In the genomic region with DNA sequence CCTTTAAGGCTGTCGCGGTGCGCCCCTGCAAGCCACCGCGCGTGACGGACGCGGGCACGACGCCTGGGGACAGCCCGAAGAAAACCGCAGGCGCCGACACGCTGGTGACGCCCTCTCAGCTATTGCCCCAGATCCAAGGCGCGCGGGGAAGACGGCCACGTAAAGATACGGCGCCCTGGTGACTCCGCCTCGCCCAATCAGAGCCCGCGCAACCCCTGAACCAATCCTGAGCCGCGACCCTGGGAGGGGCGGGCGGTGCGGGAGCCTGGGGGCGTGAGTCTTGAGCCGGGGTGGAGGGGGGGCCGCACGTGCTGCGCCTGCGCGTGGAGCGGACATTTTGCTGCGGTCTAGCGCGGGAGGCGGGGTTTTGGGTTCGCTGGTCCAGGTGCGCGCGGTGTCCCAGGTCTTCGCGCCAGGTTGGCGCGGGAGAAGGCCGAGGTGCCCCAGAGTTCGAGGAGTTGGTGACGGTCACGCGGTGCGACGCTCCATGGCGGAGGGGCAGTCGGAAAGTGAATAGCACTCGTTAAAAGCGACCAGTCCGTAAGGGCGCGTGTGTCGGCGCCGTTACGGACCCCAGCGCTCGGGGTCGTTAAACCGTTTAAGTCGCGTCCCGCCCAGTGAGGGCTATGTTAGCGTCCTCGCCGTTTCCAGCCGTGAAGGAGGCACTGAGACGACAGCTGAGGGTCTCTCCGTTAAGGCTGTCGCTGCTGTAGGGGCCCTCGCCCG, we compare ENCODE assay signal across 8 cellular contexts. TPM values are rescaled to one million over a fixed set of nuclear protein-coding genes. Genes with fewer than 3 reads are reported as not detected.
DNase-seq lines count a peak whose midpoint lies in the region; ATAC-seq, FAIRE-seq and TF ChIP-seq lines count a peak whose summit lies in the region.

No MANE protein-coding gene starts in this region.

- H3K27me3 ChIP-seq in BE2C (no peaks in the 10 kb centered on the region), layer of hippocampus (ENCODE audit: control insufficient read depth, insufficient read depth, low read length) (no peaks in the 10 kb centered on the region)

- H3K27ac ChIP-seq in cingulate gyrus (ENCODE audit: low read depth, low read length) = peak overlapping the region; percentile 96
- H3K27ac ChIP-seq in layer of hippocampus (ENCODE audit: low read depth, low read length) = peak overlapping the region; percentile 88

- H3K36me3 ChIP-seq in BE2C = no peaks in the 10 kb centered on the region

- DNase-seq in BE2C (peak; percentile 99), GM19239 (ENCODE audit: insufficient read length, low spot score) (peak; percentile 96), NCI-H510A treated with DMSO at 0.1 percent for 48 hours (lab: John Stamatoyannopoulos, UW) (peak; percentile 99)
- DNase-seq in activated CD4-positive, alpha-beta T cell treated with anti-CD3 and anti-CD28 coated beads for 4 hours = peak; percentile 97 to 99
- DNase-seq in stimulated activated CD4-positive, alpha-beta T cell treated with anti-CD3 and anti-CD28 coated beads, Interleukin-1b, Interleukin-23, amount 100 ng/mL, for 24 hours (ENCODE audit: low read depth in 4 of 4, low spot score in 1 of 4) = peak; percentile 91 to 97 (median 95)

- H3K4me1 ChIP-seq in BE2C = no peaks in the 10 kb centered on the region

- H3K4me3 ChIP-seq in BE2C (ENCODE audit: low read depth, low read length) = peak overlapping the region; percentile 82

- peak; percentile 98 for ATAC-seq in HG03442 (IDR thresholded peaks at IDR 0.05; ENCODE audit: unreplicated experiment)

- H3K9me3 ChIP-seq in BE2C = no peaks in the 10 kb centered on the region

- no peak for TF ChIP-seq CTCF in BE2C (IDR thresholded peaks at IDR 0.05; ENCODE audit: low read depth, low read length)

- FAIRE-seq in GM19239 (lab: Jason Lieb, UNC) = peak; percentile 92

RNA-seq across cellular contexts. Expression of a gene that starts 15.9 kb away (rescaled TPM):
- not detected for polyA plus RNA-seq in BE2C (2012; ENCODE audit: insufficient read depth, insufficient read length, low read depth)

RNA-seq across cellular contexts. Expression of a gene that starts 50.1 kb away (rescaled TPM):
- polyA plus RNA-seq in BE2C (2012; ENCODE audit: insufficient read depth, insufficient read length, low read depth) = 932 TPM

Comparison
In these comparisons a context has a peak if more than half of its experiments do, and no peak if none do; other contexts are left out.
1. Peak in every context shown above with its lines: DNase-seq, ATAC-seq, H3K4me3 ChIP-seq and H3K27ac ChIP-seq.